ENCODE assay signal across 23 cellular contexts in genomic region chr1:157132111-157132510, GRCh38. TPM values are rescaled to one million over a fixed set of nuclear protein-coding genes. Genes with fewer than 3 reads are reported as not detected.
DNase-seq lines count a peak whose midpoint lies in the region; ATAC-seq lines count a peak whose summit lies in the region.
"Had no signal": no experiment of that assay in that cellular context is flagged by ENCODE, and none has a peak within 500 bp of the region (broad histone marks: within the 10 kb centered on the region; RNA-seq: fewer than 3 reads in every experiment).

No MANE protein-coding gene starts in this region.

- H3K4me3 ChIP-seq in CD4-positive, alpha-beta memory T cell (ENCODE audit: low read length in 2 of 2): no peak overlapping the region
- H3K4me3 ChIP-seq: mucosa of descending colon, spleen had no signal

- H3K36me3 Mint-ChIP-seq in activated CD4-positive, alpha-beta memory T cell treated with anti-CD3 and anti-CD28 coated beads, Interleukin-2, amount 10 ng/mL, durations not matched to agents 7 days and 5 days (ENCODE audit: low read depth): peaks cover 84% of the 10 kb centered on the region
- peaks cover 65% of the 10 kb centered on the region for H3K36me3 Mint-ChIP-seq in activated CD4-positive, alpha-beta memory T cell treated with anti-CD3 and anti-CD28 coated beads for 36 hours
- peaks cover 49 to 72% of the 10 kb centered on the region in 2 donors for H3K36me3 Mint-ChIP-seq in CD4-positive, alpha-beta memory T cell
- peaks cover 92% of the 10 kb centered on the region for H3K36me3 Mint-ChIP-seq in activated T-helper 2 cell treated with anti-CD3 and anti-CD28 coated beads, Interferon-gamma antibody, Interleukin-2, Interleukin-4, amounts not matched to agents 10 μg/mL and 5 μg/mL and 100 μg/mL, durations not matched to agents 14 hours and 24 hours and 36 hours (ENCODE audit: low read depth)
- H3K36me3 Mint-ChIP-seq in naive thymus-derived CD8-positive, alpha-beta T cell: peaks cover 0 to 79% (median 26%) of the 10 kb centered on the region in 3 donors

- no peak overlapping the region for H3K4me3 Mint-ChIP-seq in activated CD4-positive, alpha-beta memory T cell treated with anti-CD3 and anti-CD28 coated beads, Interleukin-2, amount 10 ng/mL, durations not matched to agents 7 days and 5 days
- no peak overlapping the region for H3K4me3 Mint-ChIP-seq in activated CD4-positive, alpha-beta memory T cell treated with anti-CD3 and anti-CD28 coated beads for 36 hours
- H3K4me3 Mint-ChIP-seq in CD4-positive, alpha-beta memory T cell: peak overlapping the region in 4 of 8 donors; percentile 31 to 96 (median 38)
- H3K4me3 Mint-ChIP-seq in activated T-helper 2 cell treated with anti-CD3 and anti-CD28 coated beads, Interferon-gamma antibody, Interleukin-2, Interleukin-4, amounts not matched to agents 10 μg/mL and 5 μg/mL and 100 μg/mL, durations not matched to agents 14 hours and 24 hours and 36 hours (ENCODE audit: low read depth): peak overlapping the region; percentile 6
- peak overlapping the region in 3 of 10 donors; percentile 3 to 59 (median 47) for H3K4me3 Mint-ChIP-seq in naive thymus-derived CD8-positive, alpha-beta T cell

- CTCF ChIA-PET in activated CD4-positive, alpha-beta memory T cell treated with anti-CD3 and anti-CD28 coated beads, Interleukin-2, amount 10 ng/mL, durations not matched to agents 7 days and 5 days (lab: Charles Lee): interaction anchor here (3.2 kb wide), 1 partner anchor 24 kb away, joined by 13 read pairs; no protein-coding TSS in a partner anchor
- CTCF ChIA-PET in activated CD4-positive, alpha-beta memory T cell treated with anti-CD3 and anti-CD28 coated beads for 36 hours (lab: Charles Lee): interaction anchor here (9.5 kb wide), 1 partner anchor 43 kb away, joined by 92 read pairs; no protein-coding TSS in a partner anchor
- CTCF ChIA-PET in CD4-positive, alpha-beta memory T cell (lab: Charles Lee; ENCODE audit: partially characterized antibody): interaction anchor here (1.5 kb wide), 1 partner anchor 42 kb away, joined by 5 read pairs; no protein-coding TSS in a partner anchor

- DNase-seq in activated CD4-positive, alpha-beta memory T cell treated with anti-CD3 and anti-CD28 coated beads, Interleukin-2, amount 10 ng/mL, durations not matched to agents 7 days and 5 days: no peak
- no peak for DNase-seq in activated CD4-positive, alpha-beta memory T cell treated with anti-CD3 and anti-CD28 coated beads for 36 hours
- DNase-seq in CD4-positive, alpha-beta memory T cell: no peak
- DNase-seq in activated T-helper 2 cell treated with anti-CD3 and anti-CD28 coated beads, Interferon-gamma antibody, Interleukin-2, Interleukin-4, amounts not matched to agents 10 μg/mL and 5 μg/mL and 100 μg/mL, durations not matched to agents 14 hours and 24 hours and 36 hours (ENCODE audit: low spot score): no peak
- DNase-seq in naive thymus-derived CD8-positive, alpha-beta T cell: no peak
- DNase-seq in NCI-H146 (lab: John Stamatoyannopoulos, UW): no peak
- DNase-seq: brain microvascular endothelial cell, C1 segment of cervical spinal cord, DMS153, Karpas-422, left cardiac atrium, mucosa of descending colon, NCI-H1105, NCI-H510A treated with DMSO at 0.1 percent for 48 hours, spleen, SW 1271 had no signal

- intact Hi-C loops in activated CD4-positive, alpha-beta memory T cell treated with anti-CD3 and anti-CD28 coated beads for 36 hours (cut with micrococcal nuclease): no loop called here
- intact Hi-C loops in CD4-positive, alpha-beta memory T cell (cut with micrococcal nuclease): no loop called here
- intact Hi-C loops in activated T-helper 2 cell treated with anti-CD3 and anti-CD28 coated beads, Interferon-gamma antibody, Interleukin-2, Interleukin-4, amounts not matched to agents 10 μg/mL and 5 μg/mL and 100 μg/mL, durations not matched to agents 14 hours and 24 hours and 36 hours (cut with micrococcal nuclease): loop anchor here (5.0 to 10.0 kb wide), 2 partner anchors 270 to 1873 kb away; partner anchors contain the start of genes IFI16 and NTRK1

- no peaks in the 10 kb centered on the region for H3K9me3 Mint-ChIP-seq in activated CD4-positive, alpha-beta memory T cell treated with anti-CD3 and anti-CD28 coated beads, Interleukin-2, amount 10 ng/mL, durations not matched to agents 7 days and 5 days
- H3K9me3 Mint-ChIP-seq in activated CD4-positive, alpha-beta memory T cell treated with anti-CD3 and anti-CD28 coated beads for 36 hours: no peaks in the 10 kb centered on the region
- no peaks in the 10 kb centered on the region for H3K9me3 Mint-ChIP-seq in CD4-positive, alpha-beta memory T cell
- no peaks in the 10 kb centered on the region for H3K9me3 Mint-ChIP-seq in activated T-helper 2 cell treated with anti-CD3 and anti-CD28 coated beads, Interferon-gamma antibody, Interleukin-2, Interleukin-4, amounts not matched to agents 10 μg/mL and 5 μg/mL and 100 μg/mL, durations not matched to agents 14 hours and 24 hours and 36 hours
- H3K9me3 Mint-ChIP-seq in naive thymus-derived CD8-positive, alpha-beta T cell: no peaks in the 10 kb centered on the region

- no peak for ATAC-seq in naive thymus-derived CD8-positive, alpha-beta T cell
- ATAC-seq in GM21515 (IDR thresholded peaks at IDR 0.05; ENCODE audit: unreplicated experiment) (no peak), HG02885 (IDR thresholded peaks at IDR 0.05; ENCODE audit: poor library complexity, unreplicated experiment) (no peak)
- ATAC-seq: left cardiac atrium, mucosa of descending colon had no signal

- H3K27ac ChIP-seq in CD4-positive, alpha-beta memory T cell (ENCODE audit: low read depth, low read length): peak overlapping the region; percentile 6
- H3K27ac ChIP-seq: brain microvascular endothelial cell, neutrophil, spleen had no signal

- peak overlapping the region; percentile 86 for H3K27ac Mint-ChIP-seq in activated CD4-positive, alpha-beta memory T cell treated with anti-CD3 and anti-CD28 coated beads, Interleukin-2, amount 10 ng/mL, durations not matched to agents 7 days and 5 days
- H3K27ac Mint-ChIP-seq in activated CD4-positive, alpha-beta memory T cell treated with anti-CD3 and anti-CD28 coated beads for 36 hours: no peak overlapping the region
- peak overlapping the region in 6 of 7 donors; percentile 29 to 76 (median 56) for H3K27ac Mint-ChIP-seq in CD4-positive, alpha-beta memory T cell
- H3K27ac Mint-ChIP-seq in activated T-helper 2 cell treated with anti-CD3 and anti-CD28 coated beads, Interferon-gamma antibody, Interleukin-2, Interleukin-4, amounts not matched to agents 10 μg/mL and 5 μg/mL and 100 μg/mL, durations not matched to agents 14 hours and 24 hours and 36 hours: no peak overlapping the region
- peak overlapping the region in 8 of 10 donors; percentile 24 to 83 (median 60) for H3K27ac Mint-ChIP-seq in naive thymus-derived CD8-positive, alpha-beta T cell

- POLR2A ChIA-PET in activated CD4-positive, alpha-beta memory T cell treated with anti-CD3 and anti-CD28 coated beads, Interleukin-2, amount 10 ng/mL, durations not matched to agents 7 days and 5 days (lab: Charles Lee): interaction anchor here (1.0 kb wide), 1 partner anchor 163 kb away, joined by 3 read pairs; no protein-coding TSS in a partner anchor
- POLR2A ChIA-PET in activated CD4-positive, alpha-beta memory T cell treated with anti-CD3 and anti-CD28 coated beads for 36 hours (lab: Charles Lee): no interaction called here
- POLR2A ChIA-PET in CD4-positive, alpha-beta memory T cell (lab: Charles Lee; ENCODE audit: partially characterized antibody): no interaction called here
- POLR2A ChIA-PET in naive thymus-derived CD8-positive, alpha-beta T cell (lab: Charles Lee): interaction anchor here (0.8 kb wide), 1 partner anchor 11 kb away, joined by 3 read pairs; no protein-coding TSS in a partner anchor

- peaks cover 68% of the 10 kb centered on the region for H3K4me1 ChIP-seq in CD4-positive, alpha-beta memory T cell (ENCODE audit: insufficient read depth, low read length)

- H3K36me3 ChIP-seq in CD4-positive, alpha-beta memory T cell (ENCODE audit: insufficient read depth, low read length): peaks cover 39% of the 10 kb centered on the region

- H3K4me1 Mint-ChIP-seq in activated CD4-positive, alpha-beta memory T cell treated with anti-CD3 and anti-CD28 coated beads, Interleukin-2, amount 10 ng/mL, durations not matched to agents 7 days and 5 days: peaks cover 70% of the 10 kb centered on the region
- H3K4me1 Mint-ChIP-seq in activated CD4-positive, alpha-beta memory T cell treated with anti-CD3 and anti-CD28 coated beads for 36 hours (ENCODE audit: low read depth): peaks cover 64% of the 10 kb centered on the region
- peaks cover 54 to 77% (median 67%) of the 10 kb centered on the region in 4 donors for H3K4me1 Mint-ChIP-seq in CD4-positive, alpha-beta memory T cell
- H3K4me1 Mint-ChIP-seq in activated T-helper 2 cell treated with anti-CD3 and anti-CD28 coated beads, Interferon-gamma antibody, Interleukin-2, Interleukin-4, amounts not matched to agents 10 μg/mL and 5 μg/mL and 100 μg/mL, durations not matched to agents 14 hours and 24 hours and 36 hours (ENCODE audit: low read depth): peaks cover 59% of the 10 kb centered on the region
- peaks cover 28 to 64% (median 60%) of the 10 kb centered on the region in 4 donors for H3K4me1 Mint-ChIP-seq in naive thymus-derived CD8-positive, alpha-beta T cell

- H3K9me3 ChIP-seq in CD4-positive, alpha-beta memory T cell (ENCODE audit: control insufficient read depth in 1 of 2, low read length in 2 of 2): no peaks in the 10 kb centered on the region
- H3K9me3 ChIP-seq: mucosa of descending colon, neutrophil, spleen had no signal

- no peaks in the 10 kb centered on the region for H3K27me3 ChIP-seq in CD4-positive, alpha-beta memory T cell (ENCODE audit: insufficient read depth, low read length)
- H3K27me3 ChIP-seq: brain microvascular endothelial cell, neutrophil, spleen had no signal

- no peaks in the 10 kb centered on the region for H3K27me3 Mint-ChIP-seq in activated CD4-positive, alpha-beta memory T cell treated with anti-CD3 and anti-CD28 coated beads, Interleukin-2, amount 10 ng/mL, durations not matched to agents 7 days and 5 days
- no peaks in the 10 kb centered on the region for H3K27me3 Mint-ChIP-seq in activated CD4-positive, alpha-beta memory T cell treated with anti-CD3 and anti-CD28 coated beads for 36 hours
- H3K27me3 Mint-ChIP-seq in CD4-positive, alpha-beta memory T cell: no peaks in the 10 kb centered on the region
- H3K27me3 Mint-ChIP-seq in activated T-helper 2 cell treated with anti-CD3 and anti-CD28 coated beads, Interferon-gamma antibody, Interleukin-2, Interleukin-4, amounts not matched to agents 10 μg/mL and 5 μg/mL and 100 μg/mL, durations not matched to agents 14 hours and 24 hours and 36 hours (ENCODE audit: low read depth): no peaks in the 10 kb centered on the region
- H3K27me3 Mint-ChIP-seq in naive thymus-derived CD8-positive, alpha-beta T cell: no peaks in the 10 kb centered on the region

RNA-seq across cellular contexts. Expression of gene ETV3, which starts 6.1 kb away (rescaled TPM):
- 10 to 100 TPM; 47.5 to 51.1 TPM for total RNA-seq in activated CD4-positive, alpha-beta memory T cell treated with anti-CD3 and anti-CD28 coated beads, Interleukin-2, amount 10 ng/mL, durations not matched to agents 7 days and 5 days
- total RNA-seq in activated CD4-positive, alpha-beta memory T cell treated with anti-CD3 and anti-CD28 coated beads for 36 hours: 10 to 100 TPM; 30.9 to 32.4 TPM
- total RNA-seq in CD4-positive, alpha-beta memory T cell: 10 to 100 TPM; 30.5 to 31.8 TPM
- 10 to 100 TPM in 1 of 2 donors, 1 to 10 TPM in 1; 7.3 to 11.2 TPM for polyA plus RNA-seq in CD4-positive, alpha-beta memory T cell
- total RNA-seq in activated T-helper 2 cell treated with anti-CD3 and anti-CD28 coated beads, Interferon-gamma antibody, Interleukin-2, Interleukin-4, amounts not matched to agents 10 μg/mL and 5 μg/mL and 100 μg/mL, durations not matched to agents 14 hours and 24 hours and 36 hours: 240 TPM in 2 replicates
- total RNA-seq in naive thymus-derived CD8-positive, alpha-beta T cell: 10 to 100 TPM; 26.6 to 29.8 TPM
- 10 to 100 TPM in 1 of 3 donors, 1 to 10 TPM in 2; 3.5 to 16.4 (median 7.0) TPM for polyA plus RNA-seq in naive thymus-derived CD8-positive, alpha-beta T cell

RNA-seq across cellular contexts. Expression of gene ETV3L, which starts 32.5 kb away (rescaled TPM):
- not detected for total RNA-seq in activated CD4-positive, alpha-beta memory T cell treated with anti-CD3 and anti-CD28 coated beads, Interleukin-2, amount 10 ng/mL, durations not matched to agents 7 days and 5 days
- total RNA-seq in activated CD4-positive, alpha-beta memory T cell treated with anti-CD3 and anti-CD28 coated beads for 36 hours: not detected
- total RNA-seq in CD4-positive, alpha-beta memory T cell: not detected
- polyA plus RNA-seq in CD4-positive, alpha-beta memory T cell: not detected
- total RNA-seq in activated T-helper 2 cell treated with anti-CD3 and anti-CD28 coated beads, Interferon-gamma antibody, Interleukin-2, Interleukin-4, amounts not matched to agents 10 μg/mL and 5 μg/mL and 100 μg/mL, durations not matched to agents 14 hours and 24 hours and 36 hours: not detected in 2 replicates
- total RNA-seq in naive thymus-derived CD8-positive, alpha-beta T cell: not detected
- polyA plus RNA-seq in naive thymus-derived CD8-positive, alpha-beta T cell: not detected
- total RNA-seq: H4, HT1080, left cardiac atrium, mucosa of descending colon, renal cortical epithelial cell, spleen, subcutaneous adipose tissue had no signal
- polyA plus RNA-seq: spleen had no signal

Comparison
In these comparisons a context has a peak if more than half of its experiments do, and no peak if none do; other contexts are left out.
1. H3K27ac Mint-ChIP-seq: peak in activated CD4-positive, alpha-beta memory T cell treated with anti-CD3 and anti-CD28 coated beads, Interleukin-2, amount 10 ng/mL, durations not matched to agents 7 days and 5 days (single experiment), CD4-positive, alpha-beta memory T cell (6 of 7) and naive thymus-derived CD8-positive, alpha-beta T cell (8 of 10); none in activated CD4-positive, alpha-beta memory T cell treated with anti-CD3 and anti-CD28 coated beads for 36 hours (single experiment) and activated T-helper 2 cell treated with anti-CD3 and anti-CD28 coated beads, Interferon-gamma antibody, Interleukin-2, Interleukin-4, amounts not matched to agents 10 μg/mL and 5 μg/mL and 100 μg/mL, durations not matched to agents 14 hours and 24 hours and 36 hours (single experiment).
2. POLR2A ChIA-PET loops: an anchor here in activated CD4-positive, alpha-beta memory T cell treated with anti-CD3 and anti-CD28 coated beads, Interleukin-2, amount 10 ng/mL, durations not matched to agents 7 days and 5 days (1.0 kb wide) and naive thymus-derived CD8-positive, alpha-beta T cell (0.8 kb wide); none called in activated CD4-positive, alpha-beta memory T cell treated with anti-CD3 and anti-CD28 coated beads for 36 hours and CD4-positive, alpha-beta memory T cell.